ENCODE assay signal across 29 cellular contexts in genomic region chr3:71566776-71567175, GRCh38.
"Had no signal": no experiment of that assay in that cellular context is flagged by ENCODE, and none has a peak within 500 bp of the region (broad histone marks: within the 10 kb centered on the region; RNA-seq: fewer than 3 reads in every experiment).

No MANE protein-coding gene starts in this region.

- H3K27me3 ChIP-seq: ascending aorta, breast epithelium, cardiac muscle cell, colonic mucosa, esophagus squamous epithelium, gastroesophageal sphincter had no signal

- H3K4me3 Mint-ChIP-seq: activated B cell treated with CpG ODN at 0.5 μM for 24 hours; activated CD4-positive, alpha-beta memory T cell treated with anti-CD3 and anti-CD28 coated beads for 36 hours; activated naive CD4-positive, alpha-beta T cell treated with anti-CD3 and anti-CD28 coated beads, Interleukin-2, amount 10 ng/mL, durations not matched to agents 7 days and 5 days; activated naive CD8-positive, alpha-beta T cell treated with anti-CD3 and anti-CD28 coated beads, Interleukin-2, amount 10 ng/mL, durations not matched to agents 7 days and 5 days; activated T-cell treated with anti-CD3 and anti-CD28 coated beads, Interleukin-2, amount 50 U/mL, for 24 hours; activated T-cell treated with anti-CD3 and anti-CD28 coated beads, Interleukin-2, amount 50 U/mL, for 72 hours; brain; T-helper 17 cell; T-helper 2 cell treated with Interferon-gamma antibody and Interleukin-4, amounts not matched to agents 5 μg/mL and 100 μg/mL, for 36 hours had no signal

- H3K36me3 Mint-ChIP-seq: activated naive CD4-positive, alpha-beta T cell treated with anti-CD3 and anti-CD28 coated beads, Interleukin-2, amount 10 ng/mL, durations not matched to agents 7 days and 5 days had no signal

- H3K36me3 ChIP-seq: breast epithelium, cardiac muscle cell, colonic mucosa, WERI-Rb-1 had no signal

- H3K9me3 ChIP-seq: ascending aorta, breast epithelium, colonic mucosa, esophagus squamous epithelium, gastroesophageal sphincter had no signal

- H3K27ac ChIP-seq: ascending aorta, cardiac muscle cell, colonic mucosa, epithelial cell of prostate, esophagus squamous epithelium, WERI-Rb-1 had no signal

- H3K9me3 Mint-ChIP-seq: activated B cell treated with CpG ODN at 0.5 μM for 24 hours; activated CD4-positive, alpha-beta memory T cell treated with anti-CD3 and anti-CD28 coated beads for 36 hours; activated naive CD4-positive, alpha-beta T cell treated with anti-CD3 and anti-CD28 coated beads, Interleukin-2, amount 10 ng/mL, durations not matched to agents 7 days and 5 days; activated naive CD4-positive, alpha-beta T cell treated with anti-CD3 and anti-CD28 coated beads, Interleukin-2, amount 50 U/mL, for 72 hours; activated naive CD8-positive, alpha-beta T cell treated with anti-CD3 and anti-CD28 coated beads, Interleukin-2, amount 10 ng/mL, durations not matched to agents 7 days and 5 days; activated T-cell treated with anti-CD3 and anti-CD28 coated beads, Interleukin-2, amount 50 U/mL, for 24 hours; activated T-cell treated with anti-CD3 and anti-CD28 coated beads, Interleukin-2, amount 50 U/mL, for 72 hours; brain; T-helper 2 cell treated with Interferon-gamma antibody and Interleukin-4, amounts not matched to agents 5 μg/mL and 100 μg/mL, for 36 hours had no signal

- DNase-seq: activated B cell treated with CpG ODN at 0.5 μM for 24 hours; activated CD4-positive, alpha-beta memory T cell treated with anti-CD3 and anti-CD28 coated beads for 36 hours; activated CD4-positive, alpha-beta T cell treated with anti-CD3 and anti-CD28 coated beads for 48 hours; activated CD8-positive, alpha-beta memory T cell treated with anti-CD3 and anti-CD28 coated beads, Interleukin-2, amount 50 U/mL, for 48 hours; activated gamma-delta T cell; activated naive CD4-positive, alpha-beta T cell; activated naive CD4-positive, alpha-beta T cell treated with anti-CD3 and anti-CD28 coated beads, Interleukin-2, amount 10 ng/mL, durations not matched to agents 7 days and 5 days; activated naive CD8-positive, alpha-beta T cell treated with anti-CD3 and anti-CD28 coated beads, Interleukin-2, amount 10 ng/mL, durations not matched to agents 7 days and 5 days; activated T-cell treated with anti-CD3 and anti-CD28 coated beads for 4 hours; activated T-cell treated with anti-CD3 and anti-CD28 coated beads, Interleukin-2, amount 50 U/mL, for 24 hours; activated T-cell treated with anti-CD3 and anti-CD28 coated beads, Interleukin-2, amount 50 U/mL, for 72 hours; central memory CD4-positive, alpha-beta T cell; cerebellar nuclear complex; colonic mucosa; effector CD8-positive, alpha-beta T cell; esophagus squamous epithelium; foreskin melanocyte; T-helper 17 cell; T1000; WERI-Rb-1 had no signal

- ATAC-seq: activated CD4-positive, CD25-positive, alpha-beta regulatory T cell treated with anti-CD3 and anti-CD28 coated beads, Interleukin-2, amount 50 U/mL, for 24 hours; activated naive CD4-positive, alpha-beta T cell treated with anti-CD3 and anti-CD28 coated beads, Interleukin-2, amount 50 U/mL, for 72 hours; activated T-cell treated with anti-CD3 and anti-CD28 coated beads, Interleukin-2, amount 50 U/mL, for 72 hours; gastroesophageal sphincter; T-helper 17 cell had no signal

- H3K27me3 Mint-ChIP-seq: activated CD4-positive, alpha-beta memory T cell treated with anti-CD3 and anti-CD28 coated beads for 36 hours; activated naive CD4-positive, alpha-beta T cell treated with anti-CD3 and anti-CD28 coated beads, Interleukin-2, amount 10 ng/mL, durations not matched to agents 7 days and 5 days; activated naive CD8-positive, alpha-beta T cell treated with anti-CD3 and anti-CD28 coated beads, Interleukin-2, amount 10 ng/mL, durations not matched to agents 7 days and 5 days; activated T-cell treated with anti-CD3 and anti-CD28 coated beads, Interleukin-2, amount 50 U/mL, for 24 hours; brain; T-helper 17 cell had no signal

- H3K4me3 ChIP-seq: ascending aorta, breast epithelium, cardiac muscle cell, colonic mucosa, esophagus squamous epithelium, gastroesophageal sphincter had no signal

- H3K27ac Mint-ChIP-seq: activated B cell treated with CpG ODN at 0.5 μM for 24 hours; activated CD4-positive, alpha-beta memory T cell treated with anti-CD3 and anti-CD28 coated beads for 36 hours; activated naive CD4-positive, alpha-beta T cell treated with anti-CD3 and anti-CD28 coated beads, Interleukin-2, amount 10 ng/mL, durations not matched to agents 7 days and 5 days; activated naive CD4-positive, alpha-beta T cell treated with anti-CD3 and anti-CD28 coated beads, Interleukin-2, amount 50 U/mL, for 72 hours; activated T-cell treated with anti-CD3 and anti-CD28 coated beads, Interleukin-2, amount 50 U/mL, for 24 hours; activated T-cell treated with anti-CD3 and anti-CD28 coated beads, Interleukin-2, amount 50 U/mL, for 72 hours; brain; T-helper 17 cell had no signal
